ENCODE assay signal across 15 cellular contexts in the genomic region with DNA sequence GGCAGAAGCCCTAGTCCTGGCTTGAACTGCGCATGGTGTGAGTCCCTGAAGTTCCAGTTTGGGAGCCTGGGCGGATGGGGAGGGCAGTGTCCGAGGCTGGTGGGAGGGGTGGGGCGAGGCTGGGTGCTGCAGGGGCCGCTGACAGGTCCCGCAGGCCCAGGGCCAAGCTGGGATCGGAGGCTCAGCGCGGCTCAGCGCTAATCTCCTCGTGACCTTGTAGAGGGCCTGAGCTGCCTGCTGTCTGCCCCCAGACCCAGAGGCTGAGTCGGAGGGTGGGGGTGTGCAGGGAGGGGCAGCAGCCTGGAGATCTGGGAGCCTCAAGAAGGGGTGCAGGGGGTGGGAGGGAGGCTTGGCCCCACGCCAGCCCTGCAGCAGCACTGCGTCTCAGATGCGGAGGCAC. TPM values are rescaled to one million over a fixed set of nuclear protein-coding genes. Genes with fewer than 3 reads are reported as not detected.
"Had no signal": no experiment of that assay in that cellular context is flagged by ENCODE, and none has a peak within 500 bp of the region (broad histone marks: within the 10 kb centered on the region; RNA-seq: fewer than 3 reads in every experiment).

No MANE protein-coding gene starts in this region.

- H3K27ac Mint-ChIP-seq: activated CD4-positive, alpha-beta memory T cell treated with anti-CD3 and anti-CD28 coated beads, Interleukin-2, amount 10 ng/mL, durations not matched to agents 7 days and 5 days; dendritic cell treated with granulocyte-macrophage colony-stimulating factor and Interleukin-4, amounts not matched to agents 40 ng/mL and 50 ng/mL, for 4 days; natural killer cell; stimulated activated naive CD8-positive, alpha-beta T cell treated with anti-CD3 and anti-CD28 coated beads, Interleukin-15, Interleukin-2, amounts not matched to agents 100 ng/mL and 50 ng/mL, for 24 hours had no signal

- H3K36me3 Mint-ChIP-seq: natural killer cell had no signal

- ATAC-seq: natural killer cell, psoas muscle, upper lobe of right lung had no signal

- H3K9me3 ChIP-seq: psoas muscle, testis, upper lobe of right lung had no signal

- H3K4me3 Mint-ChIP-seq: activated CD4-positive, alpha-beta memory T cell treated with anti-CD3 and anti-CD28 coated beads, Interleukin-2, amount 10 ng/mL, durations not matched to agents 7 days and 5 days; dendritic cell treated with granulocyte-macrophage colony-stimulating factor and Interleukin-4, amounts not matched to agents 40 ng/mL and 50 ng/mL, for 4 days; stimulated activated naive CD8-positive, alpha-beta T cell treated with anti-CD3 and anti-CD28 coated beads, Interleukin-15, Interleukin-2, amounts not matched to agents 100 ng/mL and 50 ng/mL, for 24 hours had no signal

- H3K4me3 ChIP-seq: psoas muscle, testis, upper lobe of right lung had no signal

- H3K36me3 ChIP-seq: upper lobe of right lung had no signal

- H3K9me3 Mint-ChIP-seq: activated CD4-positive, alpha-beta memory T cell treated with anti-CD3 and anti-CD28 coated beads, Interleukin-2, amount 10 ng/mL, durations not matched to agents 7 days and 5 days; dendritic cell treated with granulocyte-macrophage colony-stimulating factor and Interleukin-4, amounts not matched to agents 40 ng/mL and 50 ng/mL, for 4 days; natural killer cell; stimulated activated naive CD8-positive, alpha-beta T cell treated with anti-CD3 and anti-CD28 coated beads, Interleukin-15, Interleukin-2, amounts not matched to agents 100 ng/mL and 50 ng/mL, for 24 hours had no signal

- H3K27me3 ChIP-seq: testis had no signal

- H3K4me1 ChIP-seq: psoas muscle had no signal

- H3K27ac ChIP-seq: psoas muscle, testis, upper lobe of right lung had no signal

- DNase-seq: activated CD4-positive, alpha-beta memory T cell treated with anti-CD3 and anti-CD28 coated beads, Interleukin-2, amount 10 ng/mL, durations not matched to agents 7 days and 5 days; activated CD4-positive, alpha-beta T cell treated with anti-CD3 and anti-CD28 coated beads for 1 hour; activated CD8-positive, alpha-beta memory T cell treated with anti-CD3 and anti-CD28 coated beads, Interleukin-2, amount 50 U/mL, for 48 hours; activated naive CD4-positive, alpha-beta T cell treated with Interleukin-2 at 50 U/mL for 16 hours; central memory CD4-positive, alpha-beta T cell; natural killer cell; nucleus accumbens; psoas muscle; stimulated activated CD4-positive, alpha-beta T cell treated with anti-CD3 and anti-CD28 coated beads, Interleukin-2, amount 100 ng/mL, for 48 hours; stimulated activated CD8-positive, alpha-beta memory T cell treated with anti-CD3 and anti-CD28 coated beads, Interleukin-4, amount 100 ng/mL, for 48 hours; testis; upper lobe of right lung had no signal

RNA-seq across cellular contexts. Expression of a gene that starts 3.0 kb away (rescaled TPM):
- total RNA-seq: epithelial cell of proximal tubule, upper lobe of right lung had no signal
